26 cellular contexts compared by ENCODE assay signal in genomic region chr7:55214707-55215106, GRCh38.
DNase-seq lines count a peak whose midpoint lies in the region; ATAC-seq, FAIRE-seq and TF ChIP-seq lines count a peak whose summit lies in the region.
"Had no signal": no experiment of that assay in that cellular context is flagged by ENCODE, and none has a peak within 500 bp of the region (broad histone marks: within the 10 kb centered on the region; RNA-seq: fewer than 3 reads in every experiment).

No MANE protein-coding gene starts in this region.

- H3K9ac ChIP-seq in GM23248 = no peak overlapping the region

- peak; percentile 36 for DNase-seq in GM23248
- DNase-seq in adrenal gland = peak in 6 of 7 donors; percentile 31 to 76 (median 62)
- DNase-seq in thyroid gland = peak; percentile 84 to 88
- no peak for DNase-seq in GM12892 (ENCODE audit: insufficient read length)
- DNase-seq in UCSD-AML1 (lab: John Stamatoyannopoulos, UW; ENCODE audit: unreplicated experiment) = no peak
- DNase-seq: activated CD4-positive, alpha-beta T cell treated with anti-CD3 and anti-CD28 coated beads for 48 hours; activated naive CD4-positive, alpha-beta T cell; activated T-cell treated with anti-CD3 and anti-CD28 coated beads, Interleukin-2, amount 50 U/mL, for 48 hours; BE2C; DMS79; effector memory CD8-positive, alpha-beta T cell; esophagus squamous epithelium; HFFc6; MV-4-11; NCI-H524 treated with DMSO at 0.1 percent for 48 hours; psoas muscle; T-helper 17 cell; upper lobe of left lung had no signal

- TF ChIP-seq CTCF in adrenal gland (IDR thresholded peaks at IDR 0.05) (no peak), gastroesophageal sphincter (IDR thresholded peaks at IDR 0.05) (no peak), thyroid gland (IDR thresholded peaks at IDR 0.05) (no peak)

- no peaks in the 10 kb centered on the region for H3K9me2 ChIP-seq in GM23248 (ENCODE audit: insufficient read depth)

- TF ChIP-seq POLR2A in adrenal gland (IDR thresholded peaks at IDR 0.05) = no peak
- no peak for TF ChIP-seq POLR2A in gastroesophageal sphincter (IDR thresholded peaks at IDR 0.05)
- no peak for TF ChIP-seq POLR2A in thyroid gland (IDR thresholded peaks at IDR 0.05)
- no peak for TF ChIP-seq POLR2A in GM12892 (IDR thresholded peaks at IDR 0.05; ENCODE audit: low read depth, low read length)

- H4K20me1 ChIP-seq in GM23248 (ENCODE audit: insufficient read depth) = no peaks in the 10 kb centered on the region

- in situ Hi-C loops in GM23248 (cut with MboI) = no loop called here

- WGBS in GM23248 (ENCODE audit: low coverage in 1 of 2, low lambda C conversion rate in 2 of 2, missing lambda C conversion rate in 2 of 2), 2 experiments = 80 to 81% methylated on average over 5 of the region's 5 CpGs
- WGBS in adrenal gland, 4 donors = 36 to 48% (median 39%) methylated on average over 5 of the region's 5 CpGs
- 42 to 50% methylated on average over 4 to 5 of the region's 5 CpGs for WGBS in gastroesophageal sphincter (ENCODE audit: low coverage in 1 of 2), 2 donors
- 33 to 37% methylated on average over 5 of the region's 5 CpGs for whole genome bisulfite sequencing in thyroid gland, 2 donors

- no peak for FAIRE-seq in GM12892 (lab: Jason Lieb, UNC)
- FAIRE-seq: colon, GM12878, RCC 7860 had no signal

- H3F3A ChIP-seq in GM23248 (ENCODE audit: insufficient read depth) = peaks cover 17% of the 10 kb centered on the region; the same call in 1 of the 2 replicates

- H3K27ac ChIP-seq in GM23248 (no peak overlapping the region), adrenal gland (no peak overlapping the region), gastroesophageal sphincter (no peak overlapping the region), thyroid gland (peak overlapping the region; percentile 28 to 68 (median 34))
- H3K27ac ChIP-seq: breast epithelium, esophagus squamous epithelium, neutrophil, psoas muscle had no signal

- H3K27me3 ChIP-seq in GM23248 (replicated peaks; ENCODE audit: insufficient read depth) = no peaks in the 10 kb centered on the region
- no peaks in the 10 kb centered on the region for H3K27me3 ChIP-seq in adrenal gland
- H3K27me3 ChIP-seq in gastroesophageal sphincter = no peaks in the 10 kb centered on the region
- H3K27me3 ChIP-seq in thyroid gland = no peaks in the 10 kb centered on the region
- H3K27me3 ChIP-seq: BE2C, breast epithelium, esophagus squamous epithelium, neutrophil, upper lobe of left lung had no signal

- no peak overlapping the region for H2AFZ ChIP-seq in GM23248

- intact Hi-C loops in adrenal gland (cut with DNase I) (no loop called here), thyroid gland (cut with DNase I) (no loop called here)

- no peak overlapping the region for H3K4me2 ChIP-seq in GM23248 (ENCODE audit: unreplicated experiment)

- H3K36me3 ChIP-seq in GM23248 (ENCODE audit: low read depth) (peaks cover 10% of the 10 kb centered on the region; the same call in 1 of the 2 replicates), adrenal gland (replicated peaks in 1 of 2) (no peaks in the 10 kb centered on the region), gastroesophageal sphincter (no peaks in the 10 kb centered on the region), thyroid gland (no peaks in the 10 kb centered on the region)
- H3K36me3 ChIP-seq: breast epithelium, neutrophil, upper lobe of left lung had no signal

- TF ChIP-seq EP300 in gastroesophageal sphincter (IDR thresholded peaks at IDR 0.05) = no peak

- H3K4me1 ChIP-seq in GM23248 (ENCODE audit: insufficient read depth) = 0 out of 2 replicates have a peak, but pooled peaks cover 3% of the 10 kb centered on the region
- no peaks in the 10 kb centered on the region for H3K4me1 ChIP-seq in adrenal gland (replicated peaks in 1 of 2)
- peaks cover 0 to 43% (median 0%) of the 10 kb centered on the region in 3 donors for H3K4me1 ChIP-seq in gastroesophageal sphincter
- peaks cover 34 to 36% of the 10 kb centered on the region in 2 donors for H3K4me1 ChIP-seq in thyroid gland
- H3K4me1 ChIP-seq: breast epithelium, psoas muscle had no signal

- H3K79me2 ChIP-seq in GM23248 (ENCODE audit: insufficient read depth) = no peaks in the 10 kb centered on the region

- ATAC-seq in gastroesophageal sphincter (peak; percentile 20), HG03565 (IDR thresholded peaks at IDR 0.05; ENCODE audit: unreplicated experiment) (no peak), GM19397 (IDR thresholded peaks at IDR 0.05; ENCODE audit: unreplicated experiment) (no peak)
- ATAC-seq: effector memory CD8-positive, alpha-beta T cell; GM12878; T-helper 17 cell had no signal

- H3K9me3 ChIP-seq in GM23248 (ENCODE audit: low read depth) (no peaks in the 10 kb centered on the region), adrenal gland (replicated peaks in 1 of 3) (no peaks in the 10 kb centered on the region), gastroesophageal sphincter (no peaks in the 10 kb centered on the region), thyroid gland (no peaks in the 10 kb centered on the region)
- H3K9me3 ChIP-seq: BE2C, breast epithelium, esophagus squamous epithelium, neutrophil, psoas muscle, upper lobe of left lung had no signal

- no peak overlapping the region for H3K4me3 ChIP-seq in GM23248
- no peak overlapping the region for H3K4me3 ChIP-seq in adrenal gland
- no peak overlapping the region for H3K4me3 ChIP-seq in gastroesophageal sphincter
- no peak overlapping the region for H3K4me3 ChIP-seq in thyroid gland (replicated peaks in 1 of 3)
- H3K4me3 ChIP-seq: breast epithelium, esophagus squamous epithelium, GM12878, psoas muscle, upper lobe of left lung had no signal

Comparison
In these comparisons a context has a peak if more than half of its experiments do, and no peak if none do; other contexts are left out.
1. DNase-seq: peak in GM23248 (single experiment), adrenal gland (6 of 7) and thyroid gland (2 of 2); none in GM12892 (single experiment) and UCSD-AML1 (single experiment).
2. H3K27ac ChIP-seq: peak in thyroid gland (3 of 3); none in GM23248 (single experiment), adrenal gland (0 of 5) and gastroesophageal sphincter (0 of 4).